1 cellular context compared by ENCODE assay signal in the genomic region with DNA sequence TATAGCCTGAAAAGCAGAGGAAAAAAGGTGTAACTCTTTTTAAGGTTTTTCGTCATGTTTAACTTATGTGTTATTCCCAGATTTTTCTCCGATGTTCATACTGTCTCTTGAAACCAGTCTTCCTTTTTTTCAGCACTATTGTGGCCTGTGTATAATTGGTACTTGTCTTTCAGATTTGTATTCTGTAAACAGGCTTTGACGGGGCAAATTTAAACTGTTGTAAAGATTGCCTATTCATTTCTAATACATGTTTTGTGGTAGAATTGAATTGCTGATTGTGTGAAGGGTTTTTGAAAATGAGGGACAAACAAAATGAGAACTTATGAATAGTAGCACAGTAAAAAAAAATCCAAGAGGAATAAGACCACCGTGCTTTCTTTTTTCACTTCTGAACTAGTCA.
TF ChIP-seq lines count a peak whose summit lies in the region.

No MANE protein-coding gene starts in this region.

TF ChIP-seq in liver, 16 proteins besides CTCF, POLR2A, EP300 and RAD21 (continued from another document):
- TF ChIP-seq HNF4A (conservative IDR thresholded peaks at IDR 0.05), result no peak
- TF ChIP-seq JUND (IDR thresholded peaks at IDR 0.05), result no peak
- TF ChIP-seq, protein P1, sequence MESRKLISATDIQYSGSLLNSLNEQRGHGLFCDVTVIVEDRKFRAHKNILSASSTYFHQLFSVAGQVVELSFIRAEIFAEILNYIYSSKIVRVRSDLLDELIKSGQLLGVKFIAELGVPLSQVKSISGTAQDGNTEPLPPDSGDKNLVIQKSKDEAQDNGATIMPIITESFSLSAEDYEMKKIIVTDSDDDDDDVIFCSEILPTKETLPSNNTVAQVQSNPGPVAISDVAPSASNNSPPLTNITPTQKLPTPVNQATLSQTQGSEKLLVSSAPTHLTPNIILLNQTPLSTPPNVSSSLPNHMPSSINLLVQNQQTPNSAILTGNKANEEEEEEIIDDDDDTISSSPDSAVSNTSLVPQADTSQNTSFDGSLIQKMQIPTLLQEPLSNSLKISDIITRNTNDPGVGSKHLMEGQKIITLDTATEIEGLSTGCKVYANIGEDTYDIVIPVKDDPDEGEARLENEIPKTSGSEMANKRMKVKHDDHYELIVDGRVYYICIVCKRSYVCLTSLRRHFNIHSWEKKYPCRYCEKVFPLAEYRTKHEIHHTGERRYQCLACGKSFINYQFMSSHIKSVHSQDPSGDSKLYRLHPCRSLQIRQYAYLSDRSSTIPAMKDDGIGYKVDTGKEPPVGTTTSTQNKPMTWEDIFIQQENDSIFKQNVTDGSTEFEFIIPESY (IDR thresholded peaks at IDR 0.05), result no peak
- no peak for TF ChIP-seq RXRA (IDR thresholded peaks at IDR 0.05)
- TF ChIP-seq, protein P2, sequence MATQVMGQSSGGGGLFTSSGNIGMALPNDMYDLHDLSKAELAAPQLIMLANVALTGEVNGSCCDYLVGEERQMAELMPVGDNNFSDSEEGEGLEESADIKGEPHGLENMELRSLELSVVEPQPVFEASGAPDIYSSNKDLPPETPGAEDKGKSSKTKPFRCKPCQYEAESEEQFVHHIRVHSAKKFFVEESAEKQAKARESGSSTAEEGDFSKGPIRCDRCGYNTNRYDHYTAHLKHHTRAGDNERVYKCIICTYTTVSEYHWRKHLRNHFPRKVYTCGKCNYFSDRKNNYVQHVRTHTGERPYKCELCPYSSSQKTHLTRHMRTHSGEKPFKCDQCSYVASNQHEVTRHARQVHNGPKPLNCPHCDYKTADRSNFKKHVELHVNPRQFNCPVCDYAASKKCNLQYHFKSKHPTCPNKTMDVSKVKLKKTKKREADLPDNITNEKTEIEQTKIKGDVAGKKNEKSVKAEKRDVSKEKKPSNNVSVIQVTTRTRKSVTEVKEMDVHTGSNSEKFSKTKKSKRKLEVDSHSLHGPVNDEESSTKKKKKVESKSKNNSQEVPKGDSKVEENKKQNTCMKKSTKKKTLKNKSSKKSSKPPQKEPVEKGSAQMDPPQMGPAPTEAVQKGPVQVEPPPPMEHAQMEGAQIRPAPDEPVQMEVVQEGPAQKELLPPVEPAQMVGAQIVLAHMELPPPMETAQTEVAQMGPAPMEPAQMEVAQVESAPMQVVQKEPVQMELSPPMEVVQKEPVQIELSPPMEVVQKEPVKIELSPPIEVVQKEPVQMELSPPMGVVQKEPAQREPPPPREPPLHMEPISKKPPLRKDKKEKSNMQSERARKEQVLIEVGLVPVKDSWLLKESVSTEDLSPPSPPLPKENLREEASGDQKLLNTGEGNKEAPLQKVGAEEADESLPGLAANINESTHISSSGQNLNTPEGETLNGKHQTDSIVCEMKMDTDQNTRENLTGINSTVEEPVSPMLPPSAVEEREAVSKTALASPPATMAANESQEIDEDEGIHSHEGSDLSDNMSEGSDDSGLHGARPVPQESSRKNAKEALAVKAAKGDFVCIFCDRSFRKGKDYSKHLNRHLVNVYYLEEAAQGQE (IDR thresholded peaks at IDR 0.05), result no peak
TF ChIP-seq in liver: peak in this region for 0.
